Comparison of ENCODE assay signal across 8 cellular contexts in the genomic region with DNA sequence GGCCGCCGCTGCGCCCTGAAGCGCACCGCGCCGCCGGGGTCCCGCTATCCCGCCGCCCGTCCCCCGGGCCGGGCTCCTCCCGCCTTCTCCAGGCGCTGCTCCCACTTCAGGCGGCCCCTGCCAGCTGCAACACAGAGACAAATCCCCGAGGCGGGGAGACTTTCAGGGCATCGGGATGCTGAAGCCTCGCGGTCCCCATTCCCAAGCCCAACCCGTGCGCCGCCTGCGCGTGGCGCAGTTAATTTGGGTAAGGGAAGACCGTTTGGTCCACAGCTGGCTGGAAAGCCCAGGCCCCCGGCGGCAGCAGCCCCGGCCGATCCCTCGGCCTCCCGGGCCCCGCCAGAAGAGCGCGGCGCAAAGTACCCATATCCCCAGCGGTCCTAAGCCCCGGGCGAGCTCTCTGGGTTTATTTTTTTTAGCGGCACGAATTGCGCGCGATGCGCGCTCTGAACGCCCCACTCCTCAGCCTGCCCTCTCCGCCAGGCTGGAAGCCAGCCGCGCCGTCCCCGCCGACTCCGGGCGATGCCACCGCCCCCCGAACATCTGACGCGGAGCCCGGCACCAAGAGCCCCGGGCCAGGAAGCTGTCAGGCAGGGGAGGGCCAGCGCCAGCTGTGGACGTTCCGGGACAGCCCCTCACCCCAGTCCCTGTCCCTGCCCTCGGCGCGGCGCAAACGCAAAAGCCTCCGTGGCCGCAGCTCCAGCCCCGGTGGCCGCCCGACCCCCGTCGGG. TPM values are rescaled to one million over a fixed set of nuclear protein-coding genes. Genes with fewer than 3 reads are reported as not detected.
DNase-seq lines count a peak whose midpoint lies in the region; ATAC-seq and TF ChIP-seq lines count a peak whose summit lies in the region.

No MANE protein-coding gene starts in this region.

- no peak overlapping the region for H3K27ac Mint-ChIP-seq in type B pancreatic cell
- no peak overlapping the region for H3K27ac Mint-ChIP-seq in effector memory CD8-positive, alpha-beta T cell

- H3K4me3 ChIP-seq in BE2C (ENCODE audit: low read depth, low read length): peak overlapping the region; percentile 68

- peak overlapping the region; percentile 85 for H3K4me3 Mint-ChIP-seq in type B pancreatic cell
- peak overlapping the region in 1 of 2 donors; percentile 38 for H3K4me3 Mint-ChIP-seq in effector memory CD8-positive, alpha-beta T cell

- H3K9me3 ChIP-seq in BE2C: no peaks in the 10 kb centered on the region

- peaks cover 26% of the 10 kb centered on the region for H3K4me1 Mint-ChIP-seq in type B pancreatic cell (ENCODE audit: unreplicated experiment)
- no peaks in the 10 kb centered on the region for H3K4me1 Mint-ChIP-seq in effector memory CD8-positive, alpha-beta T cell (ENCODE audit: low read depth in 2 of 2)

- H3K4me1 ChIP-seq in BE2C: peaks cover 4% of the 10 kb centered on the region; the same call in 1 of the 2 replicates

- H3K27me3 ChIP-seq in BE2C: peaks cover 17% of the 10 kb centered on the region

- peaks cover 51% of the 10 kb centered on the region for H3K27me3 Mint-ChIP-seq in type B pancreatic cell
- H3K27me3 Mint-ChIP-seq in effector memory CD8-positive, alpha-beta T cell: peaks cover 44 to 54% of the 10 kb centered on the region in 2 donors

- TF ChIP-seq CTCF in BE2C (IDR thresholded peaks at IDR 0.05; ENCODE audit: low read depth, low read length) (no peak), type B pancreatic cell (conservative IDR thresholded peaks at IDR 0.05) (no peak)

- ATAC-seq in GM18870 (IDR thresholded peaks at IDR 0.05; ENCODE audit: unreplicated experiment) (peak; percentile 35), HG03025 (IDR thresholded peaks at IDR 0.05; ENCODE audit: low FRiP score, unreplicated experiment) (peak; percentile 34), esophagus mucosa (peak; percentile 56)
- no peak for ATAC-seq in effector memory CD8-positive, alpha-beta T cell (replicated peaks)

- no peaks in the 10 kb centered on the region for H3K9me3 Mint-ChIP-seq in type B pancreatic cell
- H3K9me3 Mint-ChIP-seq in effector memory CD8-positive, alpha-beta T cell: no peaks in the 10 kb centered on the region

- no peaks in the 10 kb centered on the region for H3K36me3 Mint-ChIP-seq in type B pancreatic cell
- H3K36me3 Mint-ChIP-seq in effector memory CD8-positive, alpha-beta T cell (ENCODE audit: insufficient read depth): no peaks in the 10 kb centered on the region

- DNase-seq in BE2C (peak; percentile 47), SK-MEL-5 (ENCODE audit: low read depth, low spot score) (peak; percentile 4), middle frontal gyrus (ENCODE audit: extremely low spot score, low spot score) (peak; percentile 19), type B pancreatic cell (ENCODE audit: extremely low spot score, unreplicated experiment) (peak; percentile 79)
- DNase-seq in effector memory CD8-positive, alpha-beta T cell: no peak

- no peaks in the 10 kb centered on the region for H3K36me3 ChIP-seq in BE2C

- in situ Hi-C loops in SK-MEL-5 (cut with HindIII; ENCODE audit: low pct_unique_long_range_greater_than_20kb, low sequenced_read_pairs): no loop called here

RNA-seq across cellular contexts. Expression of a gene that starts 0.5 kb away (rescaled TPM):
- 52.1 TPM for polyA plus RNA-seq in BE2C (2012; ENCODE audit: insufficient read depth, insufficient read length, low read depth)
- 0.82 and 3.2 TPM in 2 replicates for total RNA-seq in SK-MEL-5 (2014; rRNA removed; shearing (Covaris generic))
- 0.44 and 1.1 TPM in 2 replicates for polyA plus RNA-seq in SK-MEL-5 (2015; cell fraction: cytosol; rRNA removed)
- 1.4 and 3.7 TPM in 2 replicates for polyA plus RNA-seq in SK-MEL-5 (2015; cell fraction: nucleus; rRNA removed)
- 6.9 TPM for total RNA-seq in esophagus mucosa
- total RNA-seq in type B pancreatic cell (ENCODE audit: low replicate concordance): 7.9 and 58.4 TPM in 2 replicates

Comparison
In these comparisons a context has a peak if more than half of its experiments do, and no peak if none do; other contexts are left out.
1. DNase-seq: peak in BE2C (single experiment), SK-MEL-5 (single experiment), middle frontal gyrus (single experiment) and type B pancreatic cell (single experiment); none in effector memory CD8-positive, alpha-beta T cell (0 of 3).